Comparison of ENCODE assay signal across 10 cellular contexts in genomic region chr19:47019431-47020041, GRCh38. TPM values are rescaled to one million over a fixed set of nuclear protein-coding genes. Genes with fewer than 3 reads are reported as not detected.
DNase-seq lines count a peak whose midpoint lies in the region; ATAC-seq and TF ChIP-seq lines count a peak whose summit lies in the region.
"Had no signal": no experiment of that assay in that cellular context is flagged by ENCODE, and none has a peak within 500 bp of the region (broad histone marks: within the 10 kb centered on the region; RNA-seq: fewer than 3 reads in every experiment).

Gene NPAS1 (plus strand): TSS chr19:47019837. CDS start chr19:47021048, 1,211 bp downstream.

- H3K27me3 ChIP-seq in suprapubic skin, result peaks cover 52% of the 10 kb centered on the region

- CTCF ChIA-PET in activated CD8-positive, alpha-beta memory T cell treated with anti-CD3 and anti-CD28 coated beads, Interleukin-2, amount 10 ng/mL, durations not matched to agents 7 days and 5 days (lab: Charles Lee), result interaction anchor here (0.6 to 2.4 kb wide), 8 partner anchors 10 to 163 kb away, joined by 3 to 12 read pairs (median 4); partner anchors contain the start of gene SAE1

- no peak for TF ChIP-seq POLR2A in suprapubic skin (IDR thresholded peaks at IDR 0.05)

- no peaks in the 10 kb centered on the region for H3K36me3 ChIP-seq in suprapubic skin

- H3K27ac ChIP-seq in suprapubic skin, result no peak within 1 kb of the TSS

- H3K9me3 ChIP-seq in suprapubic skin, result no peaks in the 10 kb centered on the region

- peak within 1 kb of the TSS; percentile 39 for H3K4me3 ChIP-seq in suprapubic skin

- no peak within 1 kb of the TSS for H3K4me3 Mint-ChIP-seq in activated CD8-positive, alpha-beta memory T cell treated with anti-CD3 and anti-CD28 coated beads, Interleukin-2, amount 10 ng/mL, durations not matched to agents 7 days and 5 days
- peak within 1 kb of the TSS; percentile 11 for H3K4me3 Mint-ChIP-seq in activated T-helper 17 cell treated with anti-CD3 and anti-CD28 coated beads, Interleukin-2, amount 50 U/mL, for 72 hours

- no peak for TF ChIP-seq EP300 in suprapubic skin (IDR thresholded peaks at IDR 0.05)

- peaks cover 52% of the 10 kb centered on the region for H3K27me3 Mint-ChIP-seq in activated CD8-positive, alpha-beta memory T cell treated with anti-CD3 and anti-CD28 coated beads, Interleukin-2, amount 10 ng/mL, durations not matched to agents 7 days and 5 days
- peaks cover 26% of the 10 kb centered on the region for H3K27me3 Mint-ChIP-seq in activated T-helper 17 cell treated with anti-CD3 and anti-CD28 coated beads, Interleukin-2, amount 50 U/mL, for 72 hours

- H3K4me1 ChIP-seq in suprapubic skin, result peaks cover 34% of the 10 kb centered on the region

- no peaks in the 10 kb centered on the region for H3K36me3 Mint-ChIP-seq in activated CD8-positive, alpha-beta memory T cell treated with anti-CD3 and anti-CD28 coated beads, Interleukin-2, amount 10 ng/mL, durations not matched to agents 7 days and 5 days
- no peaks in the 10 kb centered on the region for H3K36me3 Mint-ChIP-seq in activated T-helper 17 cell treated with anti-CD3 and anti-CD28 coated beads, Interleukin-2, amount 50 U/mL, for 72 hours (ENCODE audit: low read depth)

- peaks cover 10% of the 10 kb centered on the region for H3K4me1 Mint-ChIP-seq in activated CD8-positive, alpha-beta memory T cell treated with anti-CD3 and anti-CD28 coated beads, Interleukin-2, amount 10 ng/mL, durations not matched to agents 7 days and 5 days
- H3K4me1 Mint-ChIP-seq in activated T-helper 17 cell treated with anti-CD3 and anti-CD28 coated beads, Interleukin-2, amount 50 U/mL, for 72 hours, result no peaks in the 10 kb centered on the region

- ATAC-seq in activated CD8-positive, alpha-beta memory T cell treated with anti-CD3 and anti-CD28 coated beads, Interleukin-2, amount 10 ng/mL, durations not matched to agents 7 days and 5 days, result peak; percentile 18
- no peak for ATAC-seq in activated T-helper 17 cell treated with anti-CD3 and anti-CD28 coated beads, Interleukin-2, amount 50 U/mL, for 72 hours (replicated peaks)
- ATAC-seq in HG03442 (IDR thresholded peaks at IDR 0.05; ENCODE audit: unreplicated experiment), result no peak

- TF ChIP-seq CTCF in suprapubic skin (IDR thresholded peaks at IDR 0.05), result no peak

- no peak for DNase-seq in activated CD8-positive, alpha-beta memory T cell treated with anti-CD3 and anti-CD28 coated beads, Interleukin-2, amount 10 ng/mL, durations not matched to agents 7 days and 5 days
- DNase-seq in activated CD8-positive, alpha-beta memory T cell treated with anti-CD3 and anti-CD28 coated beads, Interleukin-2, amount 50 U/mL, for 48 hours, result no peak
- DNase-seq in iPS-NIHi7 (ENCODE audit: extremely low spot score) (peak; percentile 80), suprapubic skin (ENCODE audit: low spot score in 2 of 2) (no peak), LoVo (ENCODE audit: low spot score) (no peak)
- no peak for DNase-seq in activated effector memory CD4-positive, alpha-beta T cell treated with Interleukin-2 at 50 U/mL for 16 hours
- DNase-seq: hippocampal formation, NCI-H1436 treated with DMSO at 0.1 percent for 48 hours had no signal

- H3K27ac Mint-ChIP-seq in activated CD8-positive, alpha-beta memory T cell treated with anti-CD3 and anti-CD28 coated beads, Interleukin-2, amount 10 ng/mL, durations not matched to agents 7 days and 5 days, result no peak within 1 kb of the TSS
- no peak within 1 kb of the TSS for H3K27ac Mint-ChIP-seq in activated T-helper 17 cell treated with anti-CD3 and anti-CD28 coated beads, Interleukin-2, amount 50 U/mL, for 72 hours

- 2% methylated on average over 10 of the region's 58 CpGs for WGBS in suprapubic skin

- H3K9me3 Mint-ChIP-seq in activated CD8-positive, alpha-beta memory T cell treated with anti-CD3 and anti-CD28 coated beads, Interleukin-2, amount 10 ng/mL, durations not matched to agents 7 days and 5 days (ENCODE audit: low read depth), result no peaks in the 10 kb centered on the region
- H3K9me3 Mint-ChIP-seq in activated T-helper 17 cell treated with anti-CD3 and anti-CD28 coated beads, Interleukin-2, amount 50 U/mL, for 72 hours, result no peaks in the 10 kb centered on the region

RNA-seq across cellular contexts. Expression of gene NPAS1, which starts in this region (rescaled TPM):
- under 1 TPM; 0.41 to 0.68 TPM for total RNA-seq in activated CD8-positive, alpha-beta memory T cell treated with anti-CD3 and anti-CD28 coated beads, Interleukin-2, amount 10 ng/mL, durations not matched to agents 7 days and 5 days
- total RNA-seq in activated T-helper 17 cell treated with anti-CD3 and anti-CD28 coated beads, Interleukin-2, amount 50 U/mL, for 72 hours, result under 1 TPM; 0.42 to 0.73 TPM
- total RNA-seq in suprapubic skin, result 1 to 10 TPM; 4.7 to 6.8 (median 5.5) TPM

Comparison
In these comparisons a context has a peak if more than half of its experiments do, and no peak if none do; other contexts are left out.
1. Peak in ATAC-seq in activated CD8-positive, alpha-beta memory T cell treated with anti-CD3 and anti-CD28 coated beads, Interleukin-2, amount 10 ng/mL, durations not matched to agents 7 days and 5 days; RNA of the gene not detected or under 1 TPM.